In the genomic region with DNA sequence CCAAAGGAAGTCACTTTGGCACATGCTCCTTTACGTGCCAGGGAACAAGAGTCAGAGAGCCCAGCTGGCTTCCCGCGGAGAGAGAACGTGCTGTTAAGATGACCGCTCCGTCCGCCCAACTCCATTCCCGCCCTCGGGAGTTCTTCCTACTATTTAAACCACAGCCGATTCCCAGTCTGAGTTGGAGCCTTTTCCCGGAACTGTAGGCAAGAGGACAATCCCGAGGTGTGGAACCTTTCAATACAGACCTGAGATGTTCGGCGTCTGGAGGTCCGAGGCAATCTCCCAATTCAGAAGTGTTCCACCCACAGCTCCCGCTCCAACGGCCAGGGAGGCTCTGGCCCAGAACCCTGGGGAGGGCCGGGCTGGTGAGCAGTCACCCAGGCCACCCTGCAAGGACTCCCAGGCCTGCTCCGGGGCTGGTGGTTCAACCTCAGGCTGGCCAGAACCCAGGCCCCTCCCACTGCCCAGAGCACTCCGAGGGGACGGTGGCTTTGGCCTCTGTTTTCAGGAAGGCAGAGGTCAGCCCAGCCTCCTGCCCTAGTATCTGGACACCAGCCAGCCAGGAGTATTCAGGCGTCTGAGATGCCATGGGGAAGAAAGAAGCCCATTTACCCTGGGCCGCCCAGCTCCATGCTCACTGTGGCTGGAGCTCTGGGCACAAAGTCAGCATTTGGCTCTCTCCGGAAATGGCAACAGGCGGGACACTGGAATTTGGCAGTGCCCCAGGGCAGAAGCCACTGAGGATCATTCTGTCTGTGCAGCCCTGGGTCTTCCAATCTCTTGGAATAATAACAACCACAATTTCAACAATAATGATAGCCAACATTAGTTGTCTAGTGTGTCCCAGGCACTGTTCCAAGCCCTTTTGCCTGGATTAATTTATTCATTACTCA, we compare ENCODE assay signal across 10 cellular contexts. TPM values are rescaled to one million over a fixed set of nuclear protein-coding genes. Genes with fewer than 3 reads are reported as not detected.
DNase-seq lines count a peak whose midpoint lies in the region; ATAC-seq and TF ChIP-seq lines count a peak whose summit lies in the region.
"Had no signal": no experiment of that assay in that cellular context is flagged by ENCODE, and none has a peak within 500 bp of the region (broad histone marks: within the 10 kb centered on the region; RNA-seq: fewer than 3 reads in every experiment).

No MANE protein-coding gene starts in this region.

- H3K27me3 Mint-ChIP-seq in activated CD4-positive, alpha-beta memory T cell treated with anti-CD3 and anti-CD28 coated beads, Interleukin-2, amount 10 ng/mL, durations not matched to agents 7 days and 5 days: peaks cover 19% of the 10 kb centered on the region

- ATAC-seq in left colon: peak; percentile 28
- no peak for ATAC-seq in stimulated activated naive CD8-positive, alpha-beta T cell treated with anti-CD3 and anti-CD28 coated beads, Interleukin-15, Interleukin-2, amounts not matched to agents 100 U/mL and 50 U/mL, for 24 hours

- POLR2A ChIA-PET in activated CD4-positive, alpha-beta memory T cell treated with anti-CD3 and anti-CD28 coated beads, Interleukin-2, amount 10 ng/mL, durations not matched to agents 7 days and 5 days (lab: Charles Lee): no interaction called here

- no peak overlapping the region for H3K4me3 Mint-ChIP-seq in activated CD4-positive, alpha-beta memory T cell treated with anti-CD3 and anti-CD28 coated beads, Interleukin-2, amount 10 ng/mL, durations not matched to agents 7 days and 5 days
- H3K4me3 Mint-ChIP-seq: activated naive CD8-positive, alpha-beta T cell treated with anti-CD3 and anti-CD28 coated beads, Interleukin-2, amount 10 ng/mL, durations not matched to agents 7 days and 5 days; T-helper 1 cell treated with Interleukin-12 subunit alpha and Interleukin-12 subunit beta and Interleukin-4 antibody, amounts not matched to agents 30 μg/mL and 1 μg/mL, for 36 hours had no signal

- H3K36me3 Mint-ChIP-seq in activated CD4-positive, alpha-beta memory T cell treated with anti-CD3 and anti-CD28 coated beads, Interleukin-2, amount 10 ng/mL, durations not matched to agents 7 days and 5 days (ENCODE audit: low read depth): no peaks in the 10 kb centered on the region
- H3K36me3 Mint-ChIP-seq: activated naive CD8-positive, alpha-beta T cell treated with anti-CD3 and anti-CD28 coated beads, Interleukin-2, amount 10 ng/mL, durations not matched to agents 7 days and 5 days had no signal

- CTCF ChIA-PET in activated CD4-positive, alpha-beta memory T cell treated with anti-CD3 and anti-CD28 coated beads, Interleukin-2, amount 10 ng/mL, durations not matched to agents 7 days and 5 days (lab: Charles Lee): no interaction called here

- TF ChIP-seq CTCF in HFF-Myc (IDR thresholded peaks at IDR 0.05; ENCODE audit: low read depth, low read length, missing control alignments): no peak

- H3K9me3 Mint-ChIP-seq in activated CD4-positive, alpha-beta memory T cell treated with anti-CD3 and anti-CD28 coated beads, Interleukin-2, amount 10 ng/mL, durations not matched to agents 7 days and 5 days: no peaks in the 10 kb centered on the region
- H3K9me3 Mint-ChIP-seq: T-helper 1 cell treated with Interleukin-12 subunit alpha and Interleukin-12 subunit beta and Interleukin-4 antibody, amounts not matched to agents 30 μg/mL and 1 μg/mL, for 36 hours had no signal

- DNase-seq in HFF-Myc (ENCODE audit: extremely low read depth, low read depth): no peak
- DNase-seq in cerebellar cortex (ENCODE audit: low spot score): peak; percentile 41
- DNase-seq in left colon: peak; percentile 36 to 45
- DNase-seq in stromal cell of bone marrow (ENCODE audit: low read depth): peak; percentile 57
- DNase-seq in stimulated activated naive CD8-positive, alpha-beta T cell treated with anti-CD3 and anti-CD28 coated beads, Interleukin-15, Interleukin-2, amounts not matched to agents 100 U/mL and 50 U/mL, for 24 hours: no peak
- no peak for DNase-seq in NAMALWA (ENCODE audit: low spot score)
- no peak for DNase-seq in activated CD4-positive, alpha-beta memory T cell treated with anti-CD3 and anti-CD28 coated beads, Interleukin-2, amount 10 ng/mL, durations not matched to agents 7 days and 5 days
- DNase-seq in NCI-H1105 treated with DMSO at 0.1 percent for 48 hours (lab: John Stamatoyannopoulos, UW): no peak
- DNase-seq: activated naive CD8-positive, alpha-beta T cell treated with anti-CD3 and anti-CD28 coated beads, Interleukin-2, amount 10 ng/mL, durations not matched to agents 7 days and 5 days had no signal

- 0 out of 2 replicates have a peak overlapping the region, but pooled peaks have one; percentile 22 for H3K4me3 ChIP-seq in HFF-Myc (replicated peaks; ENCODE audit: low read depth, low read length)

- intact Hi-C loops in left colon (cut with DNase I, micrococcal nuclease): no loop called here

- no peaks in the 10 kb centered on the region for H3K4me1 Mint-ChIP-seq in activated CD4-positive, alpha-beta memory T cell treated with anti-CD3 and anti-CD28 coated beads, Interleukin-2, amount 10 ng/mL, durations not matched to agents 7 days and 5 days

- no peak overlapping the region for H3K27ac Mint-ChIP-seq in activated CD4-positive, alpha-beta memory T cell treated with anti-CD3 and anti-CD28 coated beads, Interleukin-2, amount 10 ng/mL, durations not matched to agents 7 days and 5 days
- H3K27ac Mint-ChIP-seq: activated naive CD8-positive, alpha-beta T cell treated with anti-CD3 and anti-CD28 coated beads, Interleukin-2, amount 10 ng/mL, durations not matched to agents 7 days and 5 days; T-helper 1 cell treated with Interleukin-12 subunit alpha and Interleukin-12 subunit beta and Interleukin-4 antibody, amounts not matched to agents 30 μg/mL and 1 μg/mL, for 36 hours had no signal

RNA-seq across cellular contexts. Expression of gene EMP2, which starts 21.4 kb away (rescaled TPM):
- 100 to 1,000 TPM; 107 to 111 TPM for total RNA-seq in left colon
- total RNA-seq in activated CD4-positive, alpha-beta memory T cell treated with anti-CD3 and anti-CD28 coated beads, Interleukin-2, amount 10 ng/mL, durations not matched to agents 7 days and 5 days: not detected
- total RNA-seq: activated naive CD8-positive, alpha-beta T cell treated with anti-CD3 and anti-CD28 coated beads, Interleukin-2, amount 10 ng/mL, durations not matched to agents 7 days and 5 days had no signal

Comparison
In these comparisons a context has a peak if more than half of its experiments do, and no peak if none do; other contexts are left out.
1. DNase-seq: peak in cerebellar cortex (single experiment), left colon (2 of 2) and stromal cell of bone marrow (single experiment); none in HFF-Myc (single experiment), stimulated activated naive CD8-positive, alpha-beta T cell treated with anti-CD3 and anti-CD28 coated beads, Interleukin-15, Interleukin-2, amounts not matched to agents 100 U/mL and 50 U/mL, for 24 hours (single experiment), NAMALWA (single experiment), activated CD4-positive, alpha-beta memory T cell treated with anti-CD3 and anti-CD28 coated beads, Interleukin-2, amount 10 ng/mL, durations not matched to agents 7 days and 5 days (single experiment) and NCI-H1105 treated with DMSO at 0.1 percent for 48 hours (single experiment).
2. RNA of gene EMP2, which starts 21.4 kb away (total RNA-seq): 107 to 111 TPM in left colon; not detected in activated CD4-positive, alpha-beta memory T cell treated with anti-CD3 and anti-CD28 coated beads, Interleukin-2, amount 10 ng/mL, durations not matched to agents 7 days and 5 days; every median in the first group is over 100 times any median in the second.